In the genomic region with DNA sequence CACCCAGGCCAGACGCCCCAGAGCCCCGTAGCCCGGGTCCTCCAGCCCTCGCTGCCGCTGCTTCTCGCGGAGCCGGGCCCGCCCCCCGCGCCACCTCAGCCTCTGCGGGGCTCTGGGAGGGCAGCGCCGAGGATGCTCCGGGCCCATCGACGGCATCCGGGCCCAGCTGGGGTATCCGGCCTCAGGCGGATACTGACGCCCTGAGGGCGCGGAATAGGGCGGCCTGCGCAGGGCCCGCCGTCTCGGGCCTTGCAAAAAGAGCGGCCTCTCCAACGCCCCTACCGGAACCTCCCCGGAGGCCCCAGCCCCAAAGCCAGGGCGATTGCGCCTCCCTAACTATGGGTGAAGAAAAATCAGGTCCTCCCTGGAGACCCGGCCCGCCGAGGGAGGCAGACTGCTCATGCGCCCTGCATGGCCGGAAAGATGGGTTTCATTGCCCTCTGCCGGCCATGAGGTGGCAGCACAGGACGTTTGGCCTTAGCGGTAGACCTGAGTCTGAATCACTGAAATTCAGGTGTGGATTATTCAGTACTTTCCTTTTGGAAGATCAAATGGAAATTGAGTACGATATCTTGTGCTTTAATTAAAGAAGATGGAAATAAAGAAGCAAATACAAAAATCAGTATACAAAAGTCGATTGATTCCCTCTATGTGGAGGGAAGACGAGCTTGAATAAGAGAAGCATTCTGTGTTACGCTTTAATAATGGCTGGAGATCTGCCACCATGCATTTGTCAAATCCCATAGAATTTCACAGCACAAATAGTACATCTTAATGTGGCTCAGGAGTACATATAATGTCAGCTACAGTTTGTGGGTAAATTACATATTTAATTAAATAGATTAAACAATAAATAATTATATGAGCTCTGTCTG, we compare ENCODE assay signal across 1 cellular context.
A peak's percentile ranks its signal among the peaks of the same experiment; 100 is the strongest.
TF ChIP-seq lines count a peak whose summit lies in the region.

No MANE protein-coding gene starts in this region.

TF ChIP-seq in IMR-90, 13 proteins besides CTCF, POLR2A, EP300 and RAD21:
- peak; percentile 61 for TF ChIP-seq SMC3 (IDR thresholded peaks at IDR 0.05; ENCODE audit: low read depth, low read length)
TF ChIP-seq in IMR-90: peak in this region for 1; not testable (repeated sequence) for 12.
